In genomic region chr2:177584293-177584692, GRCh38 we compare ENCODE assay signal across 9 cellular contexts.
"Had no signal": no experiment of that assay in that cellular context is flagged by ENCODE, and none has a peak within 500 bp of the region (broad histone marks: within the 10 kb centered on the region; RNA-seq: fewer than 3 reads in every experiment).

No MANE protein-coding gene starts in this region.

- DNase-seq: GM23248, GOT3, H7, IMR-90, KBM-7 had no signal

- H3K4me2 ChIP-seq: KMS-11 had no signal

- ATAC-seq: HCT116 had no signal

- H3K36me3 ChIP-seq: HAP-1 had no signal

- H3K9me3 ChIP-seq: HAP-1 had no signal

- H3K4me3 ChIP-seq: GM23248, HAP-1 had no signal

- FAIRE-seq: HTR-8/SVneo had no signal

- H3K27ac ChIP-seq: GM23248, KMS-11 had no signal

- H3K4me1 ChIP-seq: HAP-1 had no signal

- H2AFZ ChIP-seq: GM23248 had no signal

- H3K9ac ChIP-seq: GM23248, KMS-11 had no signal
